In genomic region chr3:159786489-159787181, GRCh38 we compare ENCODE assay signal across 13 cellular contexts. TPM values are rescaled to one million over a fixed set of nuclear protein-coding genes. Genes with fewer than 3 reads are reported as not detected.
DNase-seq lines count a peak whose midpoint lies in the region; ATAC-seq and TF ChIP-seq lines count a peak whose summit lies in the region.
"Had no signal": no experiment of that assay in that cellular context is flagged by ENCODE, and none has a peak within 500 bp of the region (broad histone marks: within the 10 kb centered on the region; RNA-seq: fewer than 3 reads in every experiment).

No MANE protein-coding gene starts in this region.

- H3K4me1 Mint-ChIP-seq in endodermal cell, result peaks cover 37% of the 10 kb centered on the region

- no peaks in the 10 kb centered on the region for H3K27me3 Mint-ChIP-seq in endodermal cell (ENCODE audit: insufficient read depth)

- POLR2A ChIA-PET in HEK293 (lab: Yijun Ruan, JAX), result interaction anchor here (0.8 to 2.0 kb wide), 3 partner anchors 11 to 23 kb away, joined by 3 to 15 read pairs (median 3); no protein-coding TSS in a partner anchor

- CTCF ChIA-PET in HEK293 (lab: Yijun Ruan, JAX), result interaction anchor here (1.0 to 1.9 kb wide), 3 partner anchors 11 to 20 kb away, joined by 4 to 6 read pairs (median 5); no protein-coding TSS in a partner anchor

- H3K9ac ChIP-seq in endodermal cell (ENCODE audit: extremely low read depth, low read length, poor library complexity, severe bottlenecking), result no peak overlapping the region

- TF ChIP-seq CTCF in HEK293 (tag by site-specific recombination; IDR thresholded peaks at IDR 0.05), result no peak
- TF ChIP-seq CTCF in stomach (IDR thresholded peaks at IDR 0.05), result no peak
- TF ChIP-seq CTCF in endodermal cell (conservative IDR thresholded peaks at IDR 0.05), result no peak

- no peaks in the 10 kb centered on the region for H3K36me3 ChIP-seq in HEK293 (ENCODE audit: control insufficient read depth in 2 of 2, insufficient read depth in 1 of 2, low read length in 2 of 2)
- H3K36me3 ChIP-seq in stomach, result no peaks in the 10 kb centered on the region
- H3K36me3 ChIP-seq in endodermal cell (ENCODE audit: control insufficient read depth, insufficient read depth, low read length), result no peaks in the 10 kb centered on the region

- H3K4me1 ChIP-seq in HEK293 (ENCODE audit: control insufficient read depth, insufficient read depth, low read length), result peaks cover 56% of the 10 kb centered on the region
- peaks cover 3 to 73% (median 37%) of the 10 kb centered on the region in 4 donors for H3K4me1 ChIP-seq in stomach
- peaks cover 34% of the 10 kb centered on the region for H3K4me1 ChIP-seq in endodermal cell (ENCODE audit: control insufficient read depth, insufficient read depth, low read length)

- no peaks in the 10 kb centered on the region for H3K9me3 Mint-ChIP-seq in endodermal cell
- H3K9me3 Mint-ChIP-seq: CD8-positive, alpha-beta T cell; WTC11 had no signal

- H3K4me3 ChIP-seq in HEK293 (ENCODE audit: low read depth, low read length) (no peak overlapping the region), stomach (no peak overlapping the region), endodermal cell (ENCODE audit: low read length) (no peak overlapping the region)
- H3K4me3 ChIP-seq: SK-N-MC had no signal

- no peak overlapping the region for H3K4me3 Mint-ChIP-seq in endodermal cell
- H3K4me3 Mint-ChIP-seq: CD8-positive, alpha-beta T cell; WTC11 had no signal

- H3K9me3 ChIP-seq in HEK293 (ENCODE audit: control insufficient read depth, insufficient read depth, low read depth, low read length), result no peaks in the 10 kb centered on the region
- H3K9me3 ChIP-seq in stomach, result no peaks in the 10 kb centered on the region
- H3K9me3 ChIP-seq in endodermal cell (ENCODE audit: control insufficient read depth, low read length), result no peaks in the 10 kb centered on the region

- peak overlapping the region; percentile 80 for H3K27ac ChIP-seq in HEK293 (ENCODE audit: extremely low read depth, low read depth, low read length)
- H3K27ac ChIP-seq in angular gyrus (ENCODE audit: low read depth, low read length), result peak overlapping the region; percentile 59
- peak overlapping the region in 3 of 5 donors; percentile 39 to 86 (median 58) for H3K27ac ChIP-seq in stomach
- no peak overlapping the region for H3K27ac ChIP-seq in endodermal cell (ENCODE audit: low read depth, low read length)
- H3K27ac ChIP-seq: SK-N-MC had no signal

- no peak for TF ChIP-seq EP300 in stomach (IDR thresholded peaks at IDR 0.05)

- no peaks in the 10 kb centered on the region for H3K27me3 ChIP-seq in stomach
- H3K27me3 ChIP-seq in endodermal cell (ENCODE audit: control insufficient read depth, insufficient read depth, low read length, poor library complexity, severe bottlenecking), result no peaks in the 10 kb centered on the region

- no peak for TF ChIP-seq POLR2A in stomach (IDR thresholded peaks at IDR 0.05)

- no peaks in the 10 kb centered on the region for H3K36me3 Mint-ChIP-seq in endodermal cell (ENCODE audit: low read depth)
- H3K36me3 Mint-ChIP-seq: CD8-positive, alpha-beta T cell; WTC11 had no signal

- no peak overlapping the region for H3K27ac Mint-ChIP-seq in endodermal cell
- H3K27ac Mint-ChIP-seq: CD8-positive, alpha-beta T cell; WTC11 had no signal

- ATAC-seq in GM21825 (IDR thresholded peaks at IDR 0.05; ENCODE audit: unreplicated experiment), result no peak
- no peak for ATAC-seq in HG02798 (IDR thresholded peaks at IDR 0.05; ENCODE audit: poor library complexity, unreplicated experiment)
- ATAC-seq: CD8-positive, alpha-beta T cell; WTC11 had no signal

- WGBS in stomach, 5 donors, result 69 to 82% (median 73%) methylated on average over 9 of the region's 9 CpGs
- 91 to 93% methylated on average over 7 to 9 of the region's 9 CpGs for WGBS in endodermal cell (ENCODE audit: insufficient coverage in 1 of 2, insufficient read length in 1 of 2), 2 experiments

- intact Hi-C loops in stomach (cut with DNase I; ENCODE audit: low total_unique reads) (no loop called here), posterior cingulate gyrus (cut with DNase I) (no loop called here)

- peak; percentile 24 for DNase-seq in glomerular visceral epithelial cell (ENCODE audit: extremely low spot score)
- no peak for DNase-seq in stomach
- no peak for DNase-seq in endodermal cell
- no peak for DNase-seq in posterior cingulate gyrus
- DNase-seq: CD8-positive, alpha-beta T cell; effector CD4-positive, alpha-beta T cell; NCI-H1105 treated with DMSO at 0.1 percent for 48 hours had no signal

TF ChIP-seq in HEK293, 187 proteins besides CTCF, POLR2A, EP300 and RAD21 (continues in another document):
- TF ChIP-seq, protein P1, sequence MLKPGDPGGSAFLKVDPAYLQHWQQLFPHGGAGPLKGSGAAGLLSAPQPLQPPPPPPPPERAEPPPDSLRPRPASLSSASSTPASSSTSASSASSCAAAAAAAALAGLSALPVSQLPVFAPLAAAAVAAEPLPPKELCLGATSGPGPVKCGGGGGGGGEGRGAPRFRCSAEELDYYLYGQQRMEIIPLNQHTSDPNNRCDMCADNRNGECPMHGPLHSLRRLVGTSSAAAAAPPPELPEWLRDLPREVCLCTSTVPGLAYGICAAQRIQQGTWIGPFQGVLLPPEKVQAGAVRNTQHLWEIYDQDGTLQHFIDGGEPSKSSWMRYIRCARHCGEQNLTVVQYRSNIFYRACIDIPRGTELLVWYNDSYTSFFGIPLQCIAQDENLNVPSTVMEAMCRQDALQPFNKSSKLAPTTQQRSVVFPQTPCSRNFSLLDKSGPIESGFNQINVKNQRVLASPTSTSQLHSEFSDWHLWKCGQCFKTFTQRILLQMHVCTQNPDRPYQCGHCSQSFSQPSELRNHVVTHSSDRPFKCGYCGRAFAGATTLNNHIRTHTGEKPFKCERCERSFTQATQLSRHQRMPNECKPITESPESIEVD (tag by site-specific recombination; IDR thresholded peaks at IDR 0.05), result no peak; the same call in 1 of the 2 replicates
- TF ChIP-seq ZNF266 (tag by site-specific recombination; IDR thresholded peaks at IDR 0.05; ENCODE audit: low read depth), result no peak
- TF ChIP-seq ZSCAN23 (tag by site-specific recombination; IDR thresholded peaks at IDR 0.05), result peak; percentile 35; the same call in 1 of the 2 replicates
- TF ChIP-seq ZNF704 (tag by site-specific recombination; IDR thresholded peaks at IDR 0.05), result no peak
- TF ChIP-seq BCL11B (tag by site-specific recombination; IDR thresholded peaks at IDR 0.05; ENCODE audit: low read depth), result peak; percentile 84; the same call in 1 of the 2 replicates
- TF ChIP-seq, protein P2, sequence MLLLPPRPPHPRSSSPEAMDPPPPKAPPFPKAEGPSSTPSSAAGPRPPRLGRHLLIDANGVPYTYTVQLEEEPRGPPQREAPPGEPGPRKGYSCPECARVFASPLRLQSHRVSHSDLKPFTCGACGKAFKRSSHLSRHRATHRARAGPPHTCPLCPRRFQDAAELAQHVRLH (tag by site-specific recombination; IDR thresholded peaks at IDR 0.05), result no peak
- no peak for TF ChIP-seq ZNF174 (tag by site-specific recombination; IDR thresholded peaks at IDR 0.05)
- TF ChIP-seq REPIN1 (tag by site-specific recombination; IDR thresholded peaks at IDR 0.05; ENCODE audit: low read depth), result 0 out of 2 replicates have a peak, but pooled peaks have one; percentile 28
- peak; percentile 25; the same call in 1 of the 2 replicates for TF ChIP-seq KLF1 (tag by site-specific recombination; IDR thresholded peaks at IDR 0.05)
- peak; percentile 57; the same call in 1 of the 2 replicates for TF ChIP-seq ZNF280D (tag by site-specific recombination; IDR thresholded peaks at IDR 0.05)
- peak; percentile 58 for TF ChIP-seq ZNF600 (tag by site-specific recombination; IDR thresholded peaks at IDR 0.05)

RNA-seq across cellular contexts. Expression of gene SCHIP1, which starts 53.0 kb away (rescaled TPM):
- total RNA-seq in stomach (10 to 100 TPM in 2 of 5 donors, 1 to 10 TPM in 1, not detected in 2; 7.1 to 21.0 (median 18.7) TPM), endodermal cell (under 1 TPM; 0.64 to 0.84 TPM)
- polyA plus RNA-seq in stomach, result 1 to 10 TPM; 1.2 to 8.9 (median 1.7) TPM
- 54.3 TPM for polyA plus RNA-seq in endodermal cell (2013, experiment 1 of 2)
- polyA plus RNA-seq in endodermal cell (2013, experiment 2 of 2), result 49.1 TPM
- total RNA-seq: CD8-positive, alpha-beta T cell had no signal
